ENCODE assay signal across 12 cellular contexts in the genomic region with DNA sequence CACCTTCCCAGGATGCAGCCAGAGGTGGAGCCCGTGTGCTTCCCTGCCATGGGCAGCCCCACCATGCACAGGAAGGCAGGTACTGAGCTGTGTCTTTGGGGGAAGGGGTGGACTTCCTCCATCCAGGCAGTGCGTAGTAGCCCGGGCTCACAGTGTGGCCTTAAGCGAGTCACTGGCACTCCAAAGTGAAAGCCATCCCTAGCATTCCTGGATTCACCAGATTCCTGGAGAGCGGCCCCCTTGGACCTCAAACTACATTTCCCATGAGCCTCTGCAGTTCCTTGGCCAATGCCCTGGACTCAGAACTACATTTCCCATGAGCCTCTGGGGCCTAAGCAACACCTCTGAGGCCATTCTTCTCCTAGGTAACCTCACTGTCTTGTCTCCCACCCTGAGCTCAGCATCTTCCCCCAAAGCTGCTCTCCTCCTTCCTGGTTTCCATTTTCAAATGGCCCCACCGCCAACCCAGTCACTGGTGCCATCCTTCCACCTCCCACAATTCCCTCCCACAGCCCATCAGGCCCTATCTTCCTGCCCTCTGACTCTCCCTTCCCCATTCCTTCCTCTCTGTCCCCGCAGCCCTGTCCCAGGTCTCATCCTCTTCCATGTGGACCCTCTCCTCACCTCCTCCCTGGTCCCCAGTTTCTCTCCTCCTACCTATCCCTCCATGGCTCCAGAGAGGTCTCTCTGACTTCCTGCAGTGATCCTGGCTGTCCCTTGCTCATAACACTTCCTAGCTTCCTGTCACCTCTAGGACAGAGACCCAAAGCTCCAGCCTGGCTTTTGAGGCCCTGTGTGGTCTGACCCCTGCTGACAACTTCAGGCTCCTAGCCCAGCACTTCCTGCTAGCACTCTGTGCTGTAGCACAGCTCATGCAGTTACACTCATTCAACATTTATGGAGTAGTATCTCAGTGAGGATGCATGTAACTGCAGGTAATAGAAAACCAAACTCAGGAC. TPM values are rescaled to one million over a fixed set of nuclear protein-coding genes. Genes with fewer than 3 reads are reported as not detected.
A peak's percentile ranks its signal among the peaks of the same experiment; 100 is the strongest.
DNase-seq lines count a peak whose midpoint lies in the region; ATAC-seq and TF ChIP-seq lines count a peak whose summit lies in the region.
"Had no signal": no experiment of that assay in that cellular context is flagged by ENCODE, and none has a peak within 500 bp of the region (broad histone marks: within the 10 kb centered on the region; RNA-seq: fewer than 3 reads in every experiment).

C19orf81 (plus strand) TSS at position 13 of the 959 bp plus-strand sequence; CDS start at position 13, 0 bp downstream.

- CTCF ChIA-PET in Caco-2 (lab: Charles Lee), result interaction anchor here (0.6 kb wide), 1 partner anchor 58 kb away, joined by 6 read pairs; no protein-coding TSS in a partner anchor

- H3K9me3 ChIP-seq in Caco-2 (peaks cover 9% of the 10 kb centered on the region), iPS-18a (ENCODE audit: control insufficient read depth, low read depth, low read length) (no peaks in the 10 kb centered on the region)
- H3K9me3 ChIP-seq: neutrophil had no signal

- H3K27me3 ChIP-seq in Caco-2 (replicated peaks; ENCODE audit: control insufficient read depth, insufficient read depth, low read length) (no peaks in the 10 kb centered on the region), H7 (ENCODE audit: control insufficient read depth, insufficient read depth, low read length) (peaks cover 3% of the 10 kb centered on the region), iPS-18a (ENCODE audit: control insufficient read depth, insufficient read depth, low read length) (peaks cover 18% of the 10 kb centered on the region)

- ATAC-seq in HG03025 (IDR thresholded peaks at IDR 0.05; ENCODE audit: low FRiP score, unreplicated experiment), result no peak
- no peak for ATAC-seq in GM21737 (IDR thresholded peaks at IDR 0.05; ENCODE audit: unreplicated experiment)

- H3K4me3 Mint-ChIP-seq in Caco-2 (ENCODE audit: unreplicated experiment), result no peak within 1 kb of the TSS

- H3K4me1 Mint-ChIP-seq in Caco-2 (ENCODE audit: low read depth, unreplicated experiment), result peaks cover 14% of the 10 kb centered on the region

- H3K4me3 ChIP-seq in Caco-2 (ENCODE audit: low read depth, low read length) (no peak within 1 kb of the TSS), H7 (ENCODE audit: insufficient read depth, low read depth, low read length) (peak within 1 kb of the TSS; percentile 4; the same call in 1 of the 2 replicates), iPS-18a (ENCODE audit: low read length) (peak within 1 kb of the TSS; percentile 26)

- peaks cover 9% of the 10 kb centered on the region for H3K4me1 ChIP-seq in Caco-2
- H3K4me1 ChIP-seq in iPS-18a (ENCODE audit: control insufficient read depth, low read depth, low read length), result peaks cover 10% of the 10 kb centered on the region

- no peaks in the 10 kb centered on the region for H3K36me3 Mint-ChIP-seq in Caco-2 (ENCODE audit: insufficient read depth, unreplicated experiment)

- no peaks in the 10 kb centered on the region for H3K36me3 ChIP-seq in Caco-2 (ENCODE audit: control insufficient read depth, insufficient read depth, low read length)
- no peaks in the 10 kb centered on the region for H3K36me3 ChIP-seq in H7 (replicated peaks; ENCODE audit: control insufficient read depth, insufficient read depth, low read length)
- no peaks in the 10 kb centered on the region for H3K36me3 ChIP-seq in iPS-18a (ENCODE audit: control insufficient read depth, low read depth, low read length)
- H3K36me3 ChIP-seq: neutrophil had no signal

- no peak for TF ChIP-seq CTCF in Caco-2 (IDR thresholded peaks at IDR 0.05; ENCODE audit: insufficient read depth in 1 of 2, low read depth in 1 of 2, low read length in 1 of 2, severe bottlenecking in 1 of 2, unreplicated experiment in 1 of 2)

- peaks cover 22% of the 10 kb centered on the region for H3K9me3 Mint-ChIP-seq in Caco-2 (ENCODE audit: unreplicated experiment)

- no peak within 1 kb of the TSS for H3K27ac ChIP-seq in iPS-18a (ENCODE audit: low read length)
- H3K27ac ChIP-seq: neutrophil had no signal

- no TSS peak for BruUV-seq in Caco-2 (replicated peaks; lab: Mats Ljungman, UMichigan)

- intact Hi-C loops in Caco-2 (cut with micrococcal nuclease; ENCODE audit: unreplicated experiment), result no loop called here

- POLR2A ChIA-PET in Caco-2 (lab: Charles Lee), result no interaction called here

- DNase-seq in Caco-2, result peak; percentile 48 to 62
- peak; percentile 87 for DNase-seq in H7
- peak; percentile 65 for DNase-seq in RKO (ENCODE audit: low spot score)
- DNase-seq in stimulated activated naive CD4-positive, alpha-beta T cell (lab: John Stamatoyannopoulos, UW), result no peak
- no peak for DNase-seq in NK-92 (lab: John Stamatoyannopoulos, UW; ENCODE audit: unreplicated experiment)
- DNase-seq: activated naive CD4-positive, alpha-beta T cell treated with anti-CD3 and anti-CD28 coated beads, Interleukin-2, amount 50 U/mL, for 16 hours; DMS79; effector CD4-positive, alpha-beta T cell had no signal

- H3K27me3 Mint-ChIP-seq in Caco-2 (ENCODE audit: insufficient read depth, unreplicated experiment), result no peaks in the 10 kb centered on the region

- H3K27ac Mint-ChIP-seq in Caco-2 (ENCODE audit: unreplicated experiment), result no peak within 1 kb of the TSS

- H3K9ac ChIP-seq in iPS-18a (ENCODE audit: low read length), result no peak within 1 kb of the TSS

RNA-seq across cellular contexts. Expression of gene C19orf81, which starts in this region (rescaled TPM):
- total RNA-seq in Caco-2 (2022), result 0.41 TPM in 1 of 2 replicates, not detected in the other
- total RNA-seq in H7 (2014; rRNA removed; shearing (Covaris generic)), result 7.8 and 8.0 TPM in 2 replicates

Comparison
In these comparisons a context has a peak if more than half of its experiments do, and no peak if none do; other contexts are left out.
1. Peak in DNase-seq in Caco-2; RNA of the gene not detected or under 1 TPM.
2. DNase-seq: peak in H7 (single experiment) and RKO (single experiment); none in stimulated activated naive CD4-positive, alpha-beta T cell (0 of 6) and NK-92 (single experiment).